Comparison of ENCODE assay signal across 1 cellular context in genomic region chr9:79477955-79478751, GRCh38.
TF ChIP-seq lines count a peak whose summit lies in the region.

No MANE protein-coding gene starts in this region.

TF ChIP-seq in SK-N-SH treated with all-trans-retinoic acid at 6 μM for 48 hours, 23 proteins besides CTCF, POLR2A, EP300 and RAD21 (continued from another document):
- TF ChIP-seq CSRNP3 (CRISPR knock-in tag; IDR thresholded peaks at IDR 0.05) = no peak
- no peak for TF ChIP-seq ZNF8 (CRISPR knock-in tag; IDR thresholded peaks at IDR 0.05)
- TF ChIP-seq OSR1 (CRISPR knock-in tag; IDR thresholded peaks at IDR 0.05) = no peak
- TF ChIP-seq SNAI2 (CRISPR knock-in tag; IDR thresholded peaks at IDR 0.05) = no peak
- no peak for TF ChIP-seq TOX (CRISPR knock-in tag; IDR thresholded peaks at IDR 0.05; ENCODE audit: borderline replicate concordance)
- TF ChIP-seq TCF4 (CRISPR knock-in tag; IDR thresholded peaks at IDR 0.05; ENCODE audit: borderline replicate concordance) = no peak
- TF ChIP-seq ZFP30 (CRISPR knock-in tag; IDR thresholded peaks at IDR 0.05) = no peak
- no peak for TF ChIP-seq ZNF565 (CRISPR knock-in tag; conservative IDR thresholded peaks at IDR 0.05; ENCODE audit: low read depth)
- TF ChIP-seq ZNF70 (CRISPR knock-in tag; IDR thresholded peaks at IDR 0.05) = no peak
- TF ChIP-seq PATZ1 (CRISPR knock-in tag; IDR thresholded peaks at IDR 0.05; ENCODE audit: borderline replicate concordance) = no peak
